Comparison of ENCODE assay signal across 8 cellular contexts in genomic region chr10:60777696-60778213, GRCh38. TPM values are rescaled to one million over a fixed set of nuclear protein-coding genes. Genes with fewer than 3 reads are reported as not detected.
DNase-seq lines count a peak whose midpoint lies in the region; ATAC-seq and TF ChIP-seq lines count a peak whose summit lies in the region.

No MANE protein-coding gene starts in this region.

- peak overlapping the region; percentile 48 for H3K4me3 ChIP-seq in AG04449 (ENCODE audit: low read depth, low read length)
- H3K4me3 ChIP-seq in cardiac fibroblast (replicated peaks in 1 of 2; ENCODE audit: low read depth in 2 of 2, low read length in 2 of 2): peak overlapping the region; percentile 22 to 42

- ATAC-seq in GM19455 (IDR thresholded peaks at IDR 0.05; ENCODE audit: unreplicated experiment): peak; percentile 18
- peak; percentile 1 for ATAC-seq in HG03469 (IDR thresholded peaks at IDR 0.05; ENCODE audit: unreplicated experiment)
- peak in 1 of 2 donors; percentile 2 for ATAC-seq in natural killer cell treated with Interleukin-12 subunit alpha and Interleukin-12 subunit beta and Interleukin-15 and Interleukin-18, amount 100 ng/mL, for 72 hours

- TF ChIP-seq CTCF in AG04449 (IDR thresholded peaks at IDR 0.05; ENCODE audit: insufficient read depth, low read length, missing control alignments) (no peak), cardiac fibroblast (IDR thresholded peaks at IDR 0.05; ENCODE audit: low read depth, low read length) (no peak)

- CTCF ChIA-PET in AG04449 (lab: Yijun Ruan, JAX): interaction anchor here (0.8 to 2.1 kb wide), 5 partner anchors 9 to 131 kb away, joined by 3 to 12 read pairs (median 3); no protein-coding TSS in a partner anchor

- H3K27ac Mint-ChIP-seq in natural killer cell treated with Interleukin-12 subunit alpha and Interleukin-12 subunit beta and Interleukin-15 and Interleukin-18, amount 100 ng/mL, for 72 hours: peak overlapping the region; percentile 86 to 89

- peaks cover 8 to 25% of the 10 kb centered on the region in 2 donors for H3K4me1 Mint-ChIP-seq in natural killer cell treated with Interleukin-12 subunit alpha and Interleukin-12 subunit beta and Interleukin-15 and Interleukin-18, amount 100 ng/mL, for 72 hours (ENCODE audit: low read depth in 2 of 2)

- DNase-seq in AG04449 (ENCODE audit: low read depth, low spot score) (no peak), cardiac fibroblast (ENCODE audit: low read depth in 2 of 2) (no peak), superior temporal gyrus (ENCODE audit: extremely low spot score) (no peak), HPDE6-E6E7 (ENCODE audit: extremely low spot score) (no peak), NOMO-1 treated with DMSO at 0.1 percent for 48 hours (lab: John Stamatoyannopoulos, UW; ENCODE audit: unreplicated experiment) (no peak)
- DNase-seq in natural killer cell treated with Interleukin-12 subunit alpha and Interleukin-12 subunit beta and Interleukin-15 and Interleukin-18, amount 100 ng/mL, for 72 hours (ENCODE audit: low spot score): no peak

- POLR2A ChIA-PET in AG04449 (lab: Yijun Ruan, JAX): no interaction called here

- peak overlapping the region; percentile 96 for H3K4me3 Mint-ChIP-seq in natural killer cell treated with Interleukin-12 subunit alpha and Interleukin-12 subunit beta and Interleukin-15 and Interleukin-18, amount 100 ng/mL, for 72 hours

- H3K36me3 Mint-ChIP-seq in natural killer cell treated with Interleukin-12 subunit alpha and Interleukin-12 subunit beta and Interleukin-15 and Interleukin-18, amount 100 ng/mL, for 72 hours: peaks cover 12% of the 10 kb centered on the region

- no peaks in the 10 kb centered on the region for H3K9me3 Mint-ChIP-seq in natural killer cell treated with Interleukin-12 subunit alpha and Interleukin-12 subunit beta and Interleukin-15 and Interleukin-18, amount 100 ng/mL, for 72 hours

- peaks cover 4 to 7% of the 10 kb centered on the region in 2 donors for H3K27me3 Mint-ChIP-seq in natural killer cell treated with Interleukin-12 subunit alpha and Interleukin-12 subunit beta and Interleukin-15 and Interleukin-18, amount 100 ng/mL, for 72 hours

RNA-seq across cellular contexts. Expression of gene CDK1, which starts 0.5 kb away (rescaled TPM):
- total RNA-seq in natural killer cell treated with Interleukin-12 subunit alpha and Interleukin-12 subunit beta and Interleukin-15 and Interleukin-18, amount 100 ng/mL, for 72 hours: 10 to 100 TPM; 52.9 to 61.1 TPM
